Comparison of ENCODE assay signal across 8 cellular contexts in the genomic region with DNA sequence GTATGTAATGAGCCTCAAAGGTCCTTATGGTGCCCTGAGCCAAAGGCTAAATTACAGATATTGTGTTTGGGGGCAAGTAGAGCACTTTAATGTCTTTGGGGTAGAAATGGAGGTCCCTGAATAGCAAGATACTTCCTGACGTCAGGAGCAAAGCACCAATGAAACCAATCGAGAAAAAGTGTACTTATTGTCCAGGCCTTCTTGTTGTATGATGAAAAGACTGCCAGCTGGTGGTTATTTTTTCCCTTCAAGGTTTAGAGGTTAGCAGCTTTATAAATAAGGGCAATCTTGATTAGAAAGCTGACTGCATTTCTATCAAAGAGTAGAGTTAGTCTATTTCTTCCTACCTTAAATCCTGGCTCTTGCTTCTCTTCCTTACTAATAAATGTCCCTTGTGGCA.
DNase-seq lines count a peak whose midpoint lies in the region; ATAC-seq and TF ChIP-seq lines count a peak whose summit lies in the region.

No MANE protein-coding gene starts in this region.

- no peaks in the 10 kb centered on the region for H3K36me3 Mint-ChIP-seq in CD4-positive, alpha-beta memory T cell
- peaks cover 0 to 4% (median 0%) of the 10 kb centered on the region in 5 donors for H3K36me3 Mint-ChIP-seq in naive thymus-derived CD4-positive, alpha-beta T cell
- no peaks in the 10 kb centered on the region for H3K36me3 Mint-ChIP-seq in progenitor cell of endocrine pancreas (ENCODE audit: insufficient read depth)

- CTCF ChIA-PET in CD4-positive, alpha-beta memory T cell (lab: Charles Lee; ENCODE audit: partially characterized antibody), result no interaction called here
- CTCF ChIA-PET in naive thymus-derived CD4-positive, alpha-beta T cell (lab: Charles Lee), result no interaction called here

- H3K4me3 Mint-ChIP-seq in CD4-positive, alpha-beta memory T cell, result peak overlapping the region; percentile 87 to 97 (median 92)
- H3K4me3 Mint-ChIP-seq in naive thymus-derived CD4-positive, alpha-beta T cell, result peak overlapping the region; percentile 85 to 96 (median 93)
- no peak overlapping the region for H3K4me3 Mint-ChIP-seq in progenitor cell of endocrine pancreas (ENCODE audit: low read depth)

- DNase-seq in CD4-positive, alpha-beta memory T cell, result peak in 2 of 5 donors; percentile 0 to 4
- DNase-seq in amniotic epithelial cell (ENCODE audit: low read depth) (peak; percentile 10), COLO829 (ENCODE audit: low spot score) (no peak), pons (ENCODE audit: low spot score) (no peak), nucleus accumbens (lab: John Stamatoyannopoulos, UW) (no peak), progenitor cell of endocrine pancreas (ENCODE audit: low spot score, unreplicated experiment) (no peak)
- DNase-seq in naive thymus-derived CD4-positive, alpha-beta T cell, result peak in 2 of 9 donors; percentile 1 to 8

- H3K4me1 ChIP-seq in CD4-positive, alpha-beta memory T cell (ENCODE audit: insufficient read depth, low read length), result peaks cover 9% of the 10 kb centered on the region
- H3K4me1 ChIP-seq in naive thymus-derived CD4-positive, alpha-beta T cell (ENCODE audit: control insufficient read depth in 2 of 2, insufficient read depth in 2 of 2, low read length in 2 of 2), result no peaks in the 10 kb centered on the region

- peaks cover 0 to 4% of the 10 kb centered on the region in 2 donors for H3K27me3 Mint-ChIP-seq in CD4-positive, alpha-beta memory T cell
- H3K27me3 Mint-ChIP-seq in naive thymus-derived CD4-positive, alpha-beta T cell, result peaks cover 0 to 8% (median 5%) of the 10 kb centered on the region in 5 donors
- H3K27me3 Mint-ChIP-seq in progenitor cell of endocrine pancreas, result no peaks in the 10 kb centered on the region

- H3K27ac Mint-ChIP-seq in CD4-positive, alpha-beta memory T cell, result peak overlapping the region in 6 of 7 donors; percentile 7 to 90 (median 88)
- peak overlapping the region; percentile 27 to 95 (median 86) for H3K27ac Mint-ChIP-seq in naive thymus-derived CD4-positive, alpha-beta T cell
- no peak overlapping the region for H3K27ac Mint-ChIP-seq in progenitor cell of endocrine pancreas

- H3K27ac ChIP-seq in CD4-positive, alpha-beta memory T cell (ENCODE audit: low read depth, low read length), result peak overlapping the region; percentile 15
- H3K27ac ChIP-seq in naive thymus-derived CD4-positive, alpha-beta T cell (ENCODE audit: low read depth, low read length), result peak overlapping the region; percentile 50

- intact Hi-C loops in CD4-positive, alpha-beta memory T cell (cut with micrococcal nuclease), result no loop called here
- intact Hi-C loops in naive thymus-derived CD4-positive, alpha-beta T cell (cut with micrococcal nuclease), result no loop called here

- H3K4me1 Mint-ChIP-seq in CD4-positive, alpha-beta memory T cell, result peaks cover 11 to 19% (median 18%) of the 10 kb centered on the region in 4 donors
- H3K4me1 Mint-ChIP-seq in naive thymus-derived CD4-positive, alpha-beta T cell, result peaks cover 9 to 22% (median 20%) of the 10 kb centered on the region in 7 donors
- no peaks in the 10 kb centered on the region for H3K4me1 Mint-ChIP-seq in progenitor cell of endocrine pancreas (ENCODE audit: low read depth)

- ATAC-seq in HG03066 (IDR thresholded peaks at IDR 0.05; ENCODE audit: low read depth, unreplicated experiment), result peak; percentile 22
- ATAC-seq in naive thymus-derived CD4-positive, alpha-beta T cell, result no peak

- peak overlapping the region; percentile 32 to 40 for H3K4me3 ChIP-seq in CD4-positive, alpha-beta memory T cell (ENCODE audit: low read length in 2 of 2)
- peak overlapping the region; percentile 63 for H3K4me3 ChIP-seq in naive thymus-derived CD4-positive, alpha-beta T cell (ENCODE audit: low read length)

- POLR2A ChIA-PET in CD4-positive, alpha-beta memory T cell (lab: Charles Lee; ENCODE audit: partially characterized antibody), result no interaction called here
- POLR2A ChIA-PET in naive thymus-derived CD4-positive, alpha-beta T cell (lab: Charles Lee), result interaction anchor here (0.8 to 1.2 kb wide), 2 partner anchors 9 to 106 kb away, joined by 3 read pairs; no protein-coding TSS in a partner anchor

- no peak for TF ChIP-seq CTCF in progenitor cell of endocrine pancreas (IDR thresholded peaks at IDR 0.05; ENCODE audit: unreplicated experiment)

- H3K9me3 ChIP-seq in CD4-positive, alpha-beta memory T cell (ENCODE audit: control insufficient read depth in 1 of 2, low read length in 2 of 2), result no peaks in the 10 kb centered on the region
- H3K9me3 ChIP-seq in naive thymus-derived CD4-positive, alpha-beta T cell (ENCODE audit: control insufficient read depth in 2 of 3, low read length in 3 of 3), result no peaks in the 10 kb centered on the region

- no peaks in the 10 kb centered on the region for H3K36me3 ChIP-seq in CD4-positive, alpha-beta memory T cell (ENCODE audit: insufficient read depth, low read length)
- H3K36me3 ChIP-seq in naive thymus-derived CD4-positive, alpha-beta T cell (ENCODE audit: control insufficient read depth in 2 of 3, insufficient read depth in 3 of 3, low read length in 3 of 3), result no peaks in the 10 kb centered on the region

- no peaks in the 10 kb centered on the region for H3K9me3 Mint-ChIP-seq in CD4-positive, alpha-beta memory T cell
- H3K9me3 Mint-ChIP-seq in naive thymus-derived CD4-positive, alpha-beta T cell, result peaks cover 0 to 1% (median 0%) of the 10 kb centered on the region in 11 donors
- H3K9me3 Mint-ChIP-seq in progenitor cell of endocrine pancreas (ENCODE audit: low read depth), result no peaks in the 10 kb centered on the region

- H3K27me3 ChIP-seq in CD4-positive, alpha-beta memory T cell (ENCODE audit: insufficient read depth, low read length), result no peaks in the 10 kb centered on the region
- H3K27me3 ChIP-seq in naive thymus-derived CD4-positive, alpha-beta T cell (ENCODE audit: control insufficient read depth in 2 of 2, insufficient read depth in 2 of 2, low read length in 2 of 2), result no peaks in the 10 kb centered on the region
